2 cellular contexts compared by ENCODE assay signal in genomic region chr14:65239897-65240296, GRCh38.
TF ChIP-seq lines count a peak whose summit lies in the region.

No MANE protein-coding gene starts in this region.

TF ChIP-seq in IMR-90, 13 proteins besides CTCF, POLR2A, EP300 and RAD21 (continued from another document):
- TF ChIP-seq MAZ (IDR thresholded peaks at IDR 0.05; ENCODE audit: borderline replicate concordance, low read depth, low read length) (no peak), SMC3 (IDR thresholded peaks at IDR 0.05; ENCODE audit: low read depth, low read length) (no peak), RFX5 (IDR thresholded peaks at IDR 0.05; ENCODE audit: low read depth, low read length) (no peak), BHLHE40 (IDR thresholded peaks at IDR 0.05; ENCODE audit: low read depth, low read length) (no peak)
- TF ChIP-seq, protein P1, sequence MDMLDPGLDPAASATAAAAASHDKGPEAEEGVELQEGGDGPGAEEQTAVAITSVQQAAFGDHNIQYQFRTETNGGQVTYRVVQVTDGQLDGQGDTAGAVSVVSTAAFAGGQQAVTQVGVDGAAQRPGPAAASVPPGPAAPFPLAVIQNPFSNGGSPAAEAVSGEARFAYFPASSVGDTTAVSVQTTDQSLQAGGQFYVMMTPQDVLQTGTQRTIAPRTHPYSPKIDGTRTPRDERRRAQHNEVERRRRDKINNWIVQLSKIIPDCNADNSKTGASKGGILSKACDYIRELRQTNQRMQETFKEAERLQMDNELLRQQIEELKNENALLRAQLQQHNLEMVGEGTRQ (IDR thresholded peaks at IDR 0.05; ENCODE audit: low read depth, low read length) = no peak

TF ChIP-seq in GM23338, 12 proteins besides CTCF, POLR2A, EP300 and RAD21 (continued from another document):
- TF ChIP-seq, protein P2, sequence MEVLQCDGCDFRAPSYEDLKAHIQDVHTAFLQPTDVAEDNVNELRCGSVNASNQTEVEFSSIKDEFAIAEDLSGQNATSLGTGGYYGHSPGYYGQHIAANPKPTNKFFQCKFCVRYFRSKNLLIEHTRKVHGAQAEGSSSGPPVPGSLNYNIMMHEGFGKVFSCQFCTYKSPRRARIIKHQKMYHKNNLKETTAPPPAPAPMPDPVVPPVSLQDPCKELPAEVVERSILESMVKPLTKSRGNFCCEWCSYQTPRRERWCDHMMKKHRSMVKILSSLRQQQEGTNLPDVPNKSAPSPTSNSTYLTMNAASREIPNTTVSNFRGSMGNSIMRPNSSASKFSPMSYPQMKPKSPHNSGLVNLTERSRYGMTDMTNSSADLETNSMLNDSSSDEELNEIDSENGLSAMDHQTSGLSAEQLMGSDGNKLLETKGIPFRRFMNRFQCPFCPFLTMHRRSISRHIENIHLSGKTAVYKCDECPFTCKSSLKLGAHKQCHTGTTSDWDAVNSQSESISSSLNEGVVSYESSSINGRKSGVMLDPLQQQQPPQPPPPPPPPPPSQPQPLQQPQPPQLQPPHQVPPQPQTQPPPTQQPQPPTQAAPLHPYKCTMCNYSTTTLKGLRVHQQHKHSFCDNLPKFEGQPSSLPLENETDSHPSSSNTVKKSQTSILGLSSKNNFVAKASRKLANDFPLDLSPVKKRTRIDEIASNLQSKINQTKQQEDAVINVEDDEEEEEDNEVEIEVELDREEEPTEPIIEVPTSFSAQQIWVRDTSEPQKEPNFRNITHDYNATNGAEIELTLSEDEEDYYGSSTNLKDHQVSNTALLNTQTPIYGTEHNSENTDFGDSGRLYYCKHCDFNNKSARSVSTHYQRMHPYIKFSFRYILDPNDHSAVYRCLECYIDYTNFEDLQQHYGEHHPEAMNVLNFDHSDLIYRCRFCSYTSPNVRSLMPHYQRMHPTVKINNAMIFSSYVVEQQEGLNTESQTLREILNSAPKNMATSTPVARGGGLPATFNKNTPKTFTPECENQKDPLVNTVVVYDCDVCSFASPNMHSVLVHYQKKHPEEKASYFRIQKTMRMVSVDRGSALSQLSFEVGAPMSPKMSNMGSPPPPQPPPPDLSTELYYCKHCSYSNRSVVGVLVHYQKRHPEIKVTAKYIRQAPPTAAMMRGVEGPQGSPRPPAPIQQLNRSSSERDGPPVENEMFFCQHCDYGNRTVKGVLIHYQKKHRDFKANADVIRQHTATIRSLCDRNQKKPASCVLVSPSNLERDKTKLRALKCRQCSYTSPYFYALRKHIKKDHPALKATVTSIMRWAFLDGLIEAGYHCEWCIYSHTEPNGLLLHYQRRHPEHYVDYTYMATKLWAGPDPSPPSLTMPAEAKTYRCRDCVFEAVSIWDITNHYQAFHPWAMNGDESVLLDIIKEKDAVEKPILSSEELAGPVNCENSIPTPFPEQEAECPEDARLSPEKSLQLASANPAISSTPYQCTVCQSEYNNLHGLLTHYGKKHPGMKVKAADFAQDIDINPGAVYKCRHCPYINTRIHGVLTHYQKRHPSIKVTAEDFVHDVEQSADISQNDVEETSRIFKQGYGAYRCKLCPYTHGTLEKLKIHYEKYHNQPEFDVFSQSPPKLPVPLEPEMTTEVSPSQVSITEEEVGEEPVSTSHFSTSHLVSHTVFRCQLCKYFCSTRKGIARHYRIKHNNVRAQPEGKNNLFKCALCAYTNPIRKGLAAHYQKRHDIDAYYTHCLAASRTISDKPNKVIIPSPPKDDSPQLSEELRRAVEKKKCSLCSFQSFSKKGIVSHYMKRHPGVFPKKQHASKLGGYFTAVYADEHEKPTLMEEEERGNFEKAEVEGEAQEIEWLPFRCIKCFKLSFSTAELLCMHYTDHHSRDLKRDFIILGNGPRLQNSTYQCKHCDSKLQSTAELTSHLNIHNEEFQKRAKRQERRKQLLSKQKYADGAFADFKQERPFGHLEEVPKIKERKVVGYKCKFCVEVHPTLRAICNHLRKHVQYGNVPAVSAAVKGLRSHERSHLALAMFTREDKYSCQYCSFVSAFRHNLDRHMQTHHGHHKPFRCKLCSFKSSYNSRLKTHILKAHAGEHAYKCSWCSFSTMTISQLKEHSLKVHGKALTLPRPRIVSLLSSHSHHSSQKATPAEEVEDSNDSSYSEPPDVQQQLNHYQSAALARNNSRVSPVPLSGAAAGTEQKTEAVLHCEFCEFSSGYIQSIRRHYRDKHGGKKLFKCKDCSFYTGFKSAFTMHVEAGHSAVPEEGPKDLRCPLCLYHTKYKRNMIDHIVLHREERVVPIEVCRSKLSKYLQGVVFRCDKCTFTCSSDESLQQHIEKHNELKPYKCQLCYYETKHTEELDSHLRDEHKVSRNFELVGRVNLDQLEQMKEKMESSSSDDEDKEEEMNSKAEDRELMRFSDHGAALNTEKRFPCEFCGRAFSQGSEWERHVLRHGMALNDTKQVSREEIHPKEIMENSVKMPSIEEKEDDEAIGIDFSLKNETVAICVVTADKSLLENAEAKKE (CRISPR knock-in tag; IDR thresholded peaks at IDR 0.05) = no peak
- TF ChIP-seq STAT1 (IDR thresholded peaks at IDR 0.05; ENCODE audit: unreplicated experiment) (no peak), EZH2phosphoT487 (IDR thresholded peaks at IDR 0.05; ENCODE audit: unreplicated experiment) (no peak), REST (IDR thresholded peaks at IDR 0.05; ENCODE audit: unreplicated experiment) (no peak), POLR2AphosphoS5 (IDR thresholded peaks at IDR 0.05; ENCODE audit: low read depth) (no peak)
- TF ChIP-seq, protein P3, sequence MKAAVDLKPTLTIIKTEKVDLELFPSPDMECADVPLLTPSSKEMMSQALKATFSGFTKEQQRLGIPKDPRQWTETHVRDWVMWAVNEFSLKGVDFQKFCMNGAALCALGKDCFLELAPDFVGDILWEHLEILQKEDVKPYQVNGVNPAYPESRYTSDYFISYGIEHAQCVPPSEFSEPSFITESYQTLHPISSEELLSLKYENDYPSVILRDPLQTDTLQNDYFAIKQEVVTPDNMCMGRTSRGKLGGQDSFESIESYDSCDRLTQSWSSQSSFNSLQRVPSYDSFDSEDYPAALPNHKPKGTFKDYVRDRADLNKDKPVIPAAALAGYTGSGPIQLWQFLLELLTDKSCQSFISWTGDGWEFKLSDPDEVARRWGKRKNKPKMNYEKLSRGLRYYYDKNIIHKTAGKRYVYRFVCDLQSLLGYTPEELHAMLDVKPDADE (IDR thresholded peaks at IDR 0.05) = no peak
TF ChIP-seq in GM23338: peak in this region for 0.
